In the genomic region with DNA sequence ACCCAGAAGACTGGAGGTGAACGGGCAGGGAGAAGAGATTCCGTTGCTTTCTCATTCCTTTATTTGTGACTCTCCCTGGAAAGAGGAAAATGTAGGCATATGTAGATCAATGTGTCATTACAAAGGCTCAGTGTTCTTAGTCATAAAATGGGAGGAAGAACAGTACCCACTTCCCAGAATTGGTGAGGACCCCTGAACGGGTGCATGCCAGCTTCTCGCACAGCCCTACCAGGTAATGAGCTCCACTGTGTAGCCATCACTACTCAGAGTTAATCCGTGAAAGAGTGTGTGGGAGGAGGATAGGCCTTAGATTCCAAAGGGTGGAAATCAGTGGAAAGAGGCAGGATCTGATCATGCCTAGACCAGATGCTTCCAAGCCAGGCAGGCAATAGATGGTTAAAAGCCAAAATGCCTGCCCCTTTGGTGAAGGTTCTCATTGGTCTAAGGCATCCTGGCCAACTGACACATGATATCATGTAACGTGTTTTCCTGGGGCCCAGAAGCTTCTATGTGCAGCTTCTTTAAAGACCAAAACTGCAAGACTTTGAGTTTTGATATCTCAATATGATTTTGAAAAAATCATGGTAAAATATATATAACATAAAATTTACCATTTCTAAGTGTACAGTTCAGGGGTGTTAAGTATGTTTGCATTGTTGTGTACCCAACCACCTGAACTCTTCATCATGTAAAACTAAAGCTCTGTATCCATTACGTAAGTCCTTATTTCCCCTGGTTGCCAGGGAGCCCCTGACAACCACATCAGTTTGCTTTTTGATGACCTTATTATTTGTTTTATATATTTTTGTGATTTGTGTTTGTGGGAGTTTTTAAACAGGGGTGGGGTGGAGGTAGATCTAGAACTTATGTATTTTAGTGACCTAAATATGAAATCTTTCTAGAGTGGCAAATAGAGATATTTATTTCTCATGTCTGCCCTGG, we compare ENCODE assay signal across 13 cellular contexts.
DNase-seq lines count a peak whose midpoint lies in the region; ATAC-seq and TF ChIP-seq lines count a peak whose summit lies in the region.
"Had no signal": no experiment of that assay in that cellular context is flagged by ENCODE, and none has a peak within 500 bp of the region (broad histone marks: within the 10 kb centered on the region; RNA-seq: fewer than 3 reads in every experiment).

No MANE protein-coding gene starts in this region.

- no peaks in the 10 kb centered on the region for H3K36me3 Mint-ChIP-seq in activated T-helper 17 cell treated with anti-CD3 and anti-CD28 coated beads, Interleukin-2, amount 50 U/mL, for 72 hours (ENCODE audit: low read depth)
- no peaks in the 10 kb centered on the region for H3K36me3 Mint-ChIP-seq in progenitor cell of endocrine pancreas (ENCODE audit: insufficient read depth)

- peak; percentile 2 for DNase-seq in DMS53 (lab: John Stamatoyannopoulos, UW)
- DNase-seq in DMS53 treated with DMSO at 0.1 percent for 48 hours (lab: John Stamatoyannopoulos, UW; ENCODE audit: unreplicated experiment) = no peak
- no peak for DNase-seq in EL
- no peak for DNase-seq in HPDE6-E6E7 (ENCODE audit: extremely low spot score)
- no peak for DNase-seq in progenitor cell of endocrine pancreas (ENCODE audit: low spot score, unreplicated experiment)
- DNase-seq: Karpas-422, NCI-H774 had no signal

- ATAC-seq in HG03575 (IDR thresholded peaks at IDR 0.05; ENCODE audit: extremely low read depth, insufficient number of reproducible peaks, low FRiP score, unreplicated experiment) = peak; percentile 2
- peak; percentile 31 for ATAC-seq in activated T-helper 17 cell treated with anti-CD3 and anti-CD28 coated beads, Interleukin-2, amount 50 U/mL, for 72 hours (replicated peaks)

- peak overlapping the region; percentile 95 for H3K27ac Mint-ChIP-seq in activated T-helper 17 cell treated with anti-CD3 and anti-CD28 coated beads, Interleukin-2, amount 50 U/mL, for 72 hours
- no peak overlapping the region for H3K27ac Mint-ChIP-seq in progenitor cell of endocrine pancreas
- H3K27ac Mint-ChIP-seq: dendritic cell treated with granulocyte-macrophage colony-stimulating factor and Interleukin-4, amounts not matched to agents 40 ng/mL and 50 ng/mL, for 4 days; nephron had no signal

- peak overlapping the region in 15 of 21 experiments; percentile 3 to 88 (median 61) for H3K27ac ChIP-seq in skin epidermis
- H3K27ac ChIP-seq: 22Rv1 had no signal

- peak overlapping the region; percentile 83 for H3K4me3 Mint-ChIP-seq in activated T-helper 17 cell treated with anti-CD3 and anti-CD28 coated beads, Interleukin-2, amount 50 U/mL, for 72 hours
- no peak overlapping the region for H3K4me3 Mint-ChIP-seq in progenitor cell of endocrine pancreas (ENCODE audit: low read depth)
- H3K4me3 Mint-ChIP-seq: dendritic cell treated with granulocyte-macrophage colony-stimulating factor and Interleukin-4, amounts not matched to agents 40 ng/mL and 50 ng/mL, for 4 days; nephron had no signal

- H3K4me3 ChIP-seq in skin epidermis = no peak overlapping the region

- H3K4me1 Mint-ChIP-seq in activated T-helper 17 cell treated with anti-CD3 and anti-CD28 coated beads, Interleukin-2, amount 50 U/mL, for 72 hours = peaks cover 47% of the 10 kb centered on the region
- H3K4me1 Mint-ChIP-seq in progenitor cell of endocrine pancreas (ENCODE audit: low read depth) = peaks cover 11% of the 10 kb centered on the region

- H3K9me3 Mint-ChIP-seq in activated T-helper 17 cell treated with anti-CD3 and anti-CD28 coated beads, Interleukin-2, amount 50 U/mL, for 72 hours = peaks cover 4% of the 10 kb centered on the region
- H3K9me3 Mint-ChIP-seq in progenitor cell of endocrine pancreas (ENCODE audit: low read depth) = no peaks in the 10 kb centered on the region
- H3K9me3 Mint-ChIP-seq: dendritic cell treated with granulocyte-macrophage colony-stimulating factor and Interleukin-4, amounts not matched to agents 40 ng/mL and 50 ng/mL, for 4 days; nephron had no signal

- no peaks in the 10 kb centered on the region for H3K27me3 Mint-ChIP-seq in activated T-helper 17 cell treated with anti-CD3 and anti-CD28 coated beads, Interleukin-2, amount 50 U/mL, for 72 hours
- H3K27me3 Mint-ChIP-seq in progenitor cell of endocrine pancreas = no peaks in the 10 kb centered on the region
- H3K27me3 Mint-ChIP-seq: dendritic cell treated with granulocyte-macrophage colony-stimulating factor and Interleukin-4, amounts not matched to agents 40 ng/mL and 50 ng/mL, for 4 days had no signal

- TF ChIP-seq CTCF in progenitor cell of endocrine pancreas (IDR thresholded peaks at IDR 0.05; ENCODE audit: unreplicated experiment) = no peak
